Comparison of ENCODE assay signal across 8 cellular contexts in the genomic region with DNA sequence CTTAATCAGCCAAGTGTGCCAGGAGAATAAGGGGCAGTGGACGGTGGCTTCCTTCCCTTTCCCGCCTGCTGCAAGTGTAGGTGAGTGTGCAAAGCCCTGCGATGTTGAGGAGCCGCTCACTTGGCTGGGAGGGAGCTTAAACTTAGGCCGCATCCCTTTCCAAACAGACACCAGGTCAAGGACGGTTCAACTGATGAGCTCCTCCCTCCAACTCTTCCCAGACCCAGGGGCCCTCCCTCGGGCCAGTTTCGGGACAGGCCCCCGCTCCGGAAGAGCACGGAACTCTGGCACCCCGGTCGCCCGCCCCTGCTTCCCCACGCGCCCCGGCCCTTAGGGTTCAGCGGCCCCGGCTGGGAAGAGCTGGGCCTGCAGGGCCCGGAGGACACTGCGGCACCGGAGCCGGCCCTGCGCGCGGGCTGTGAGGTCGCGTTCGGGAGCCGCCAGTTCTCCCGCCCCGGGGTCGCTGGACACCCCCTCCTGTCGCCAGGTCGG. TPM values are rescaled to one million over a fixed set of nuclear protein-coding genes. Genes with fewer than 3 reads are reported as not detected.
DNase-seq lines count a peak whose midpoint lies in the region; ATAC-seq and TF ChIP-seq lines count a peak whose summit lies in the region.

No MANE protein-coding gene starts in this region.

- WGBS in ovary, 3 donors, result 0 to 1% (median 0%) methylated on average over 7 to 35 of the region's 35 CpGs

- DNase-seq in DND-41 (no peak), HT-29 (ENCODE audit: low spot score) (peak; percentile 38), germinal center (ENCODE audit: low spot score) (peak; percentile 45), ovary (peak; percentile 50 to 66 (median 57)), COLO829 (ENCODE audit: low spot score) (no peak), NCI-H1930 (lab: John Stamatoyannopoulos, UW) (no peak)
- peak; percentile 62 for DNase-seq in activated CD4-positive, alpha-beta memory T cell treated with anti-CD3 and anti-CD28 coated beads for 36 hours

- TF ChIP-seq CTCF in DND-41 (IDR thresholded peaks at IDR 0.05; ENCODE audit: borderline replicate concordance, extremely low read depth, low read length, poor library complexity, severe bottlenecking), result no peak
- TF ChIP-seq CTCF in ovary (IDR thresholded peaks at IDR 0.05), result no peak

- no peaks in the 10 kb centered on the region for H3K27me3 ChIP-seq in DND-41 (ENCODE audit: insufficient read depth, low read length, poor library complexity)
- no peaks in the 10 kb centered on the region for H3K27me3 ChIP-seq in ovary

- H3K4me3 ChIP-seq in DND-41 (ENCODE audit: low read depth in 1 of 2, low read length in 2 of 2) (peak overlapping the region; percentile 70 to 97), ovary (peak overlapping the region; percentile 95)

- no peaks in the 10 kb centered on the region for H3K27me3 Mint-ChIP-seq in activated CD4-positive, alpha-beta memory T cell treated with anti-CD3 and anti-CD28 coated beads for 36 hours

- H3K4me1 ChIP-seq in DND-41 (ENCODE audit: insufficient read depth, low read length), result peaks cover 41% of the 10 kb centered on the region
- H3K4me1 ChIP-seq in ovary (ENCODE audit: insufficient read depth), result peaks cover 7% of the 10 kb centered on the region

- H3K36me3 Mint-ChIP-seq in activated CD4-positive, alpha-beta memory T cell treated with anti-CD3 and anti-CD28 coated beads for 36 hours, result peaks cover 41% of the 10 kb centered on the region

- CTCF ChIA-PET in activated CD4-positive, alpha-beta memory T cell treated with anti-CD3 and anti-CD28 coated beads for 36 hours (lab: Charles Lee), result interaction anchor here (1.1 to 1.2 kb wide), 2 partner anchors 11 to 61 kb away, joined by 3 read pairs; no protein-coding TSS in a partner anchor

- ATAC-seq in DND-41 (ENCODE audit: insufficient read depth, low read depth), result peak; percentile 27
- peak; percentile 27 for ATAC-seq in GM21360 (IDR thresholded peaks at IDR 0.05; ENCODE audit: unreplicated experiment)

- H3K27ac ChIP-seq in DND-41 (ENCODE audit: low read length) (peak overlapping the region; percentile 77), ovary (peak overlapping the region; percentile 75 to 87)

- H3K79me2 ChIP-seq in DND-41 (ENCODE audit: insufficient read depth, low read length), result peaks cover 64% of the 10 kb centered on the region

- H4K20me1 ChIP-seq in DND-41 (ENCODE audit: insufficient read depth, low read length), result peaks cover 41% of the 10 kb centered on the region; the same call in 1 of the 2 replicates

- POLR2A ChIA-PET in activated CD4-positive, alpha-beta memory T cell treated with anti-CD3 and anti-CD28 coated beads for 36 hours (lab: Charles Lee), result interaction anchor here (0.7 to 1.4 kb wide), 3 partner anchors 9 to 101 kb away, joined by 3 to 4 read pairs (median 3); no protein-coding TSS in a partner anchor

- peak overlapping the region; percentile 100 for H3K4me3 Mint-ChIP-seq in activated CD4-positive, alpha-beta memory T cell treated with anti-CD3 and anti-CD28 coated beads for 36 hours

- H3K4me1 Mint-ChIP-seq in activated CD4-positive, alpha-beta memory T cell treated with anti-CD3 and anti-CD28 coated beads for 36 hours (ENCODE audit: low read depth), result peaks cover 61% of the 10 kb centered on the region

- H3K9ac ChIP-seq in DND-41 (ENCODE audit: low read depth, low read length), result peak overlapping the region; percentile 96

- H3K9me3 ChIP-seq in DND-41 (ENCODE audit: insufficient read depth, low read length, severe bottlenecking) (no peaks in the 10 kb centered on the region), ovary (no peaks in the 10 kb centered on the region)

- H2AFZ ChIP-seq in DND-41 (ENCODE audit: low read depth, low read length), result peak overlapping the region; percentile 69; the same call in 1 of the 2 replicates

- H3K9me3 Mint-ChIP-seq in activated CD4-positive, alpha-beta memory T cell treated with anti-CD3 and anti-CD28 coated beads for 36 hours, result no peaks in the 10 kb centered on the region

- H3K27ac Mint-ChIP-seq in activated CD4-positive, alpha-beta memory T cell treated with anti-CD3 and anti-CD28 coated beads for 36 hours, result peak overlapping the region; percentile 99

- intact Hi-C loops in activated CD4-positive, alpha-beta memory T cell treated with anti-CD3 and anti-CD28 coated beads for 36 hours (cut with micrococcal nuclease), result no loop called here
- intact Hi-C loops in ovary (cut with DNase I), result no loop called here

- H3K36me3 ChIP-seq in DND-41 (ENCODE audit: insufficient read depth, low read length) (peaks cover 44% of the 10 kb centered on the region), ovary (no peaks in the 10 kb centered on the region)

- TF ChIP-seq POLR2A in ovary (IDR thresholded peaks at IDR 0.05), result no peak

- no peak for TF ChIP-seq EP300 in ovary (IDR thresholded peaks at IDR 0.05)

- H3K4me2 ChIP-seq in DND-41 (ENCODE audit: insufficient read depth, low read length), result peak overlapping the region; percentile 99

RNA-seq across cellular contexts. Expression of a gene that starts 0.5 kb away (rescaled TPM):
- 140 and 145 TPM in 2 replicates for total RNA-seq in HT-29 (2014; rRNA removed; shearing (Covaris generic))
- total RNA-seq in activated CD4-positive, alpha-beta memory T cell treated with anti-CD3 and anti-CD28 coated beads for 36 hours, result 10 to 100 TPM; 60.8 to 64.7 TPM
- total RNA-seq in ovary, result 10 to 100 TPM; 26.8 to 42.5 (median 33.8) TPM
- 10 to 100 TPM; 40.8 to 60.7 TPM for polyA plus RNA-seq in ovary

RNA-seq across cellular contexts. Expression of a gene that starts 2.1 kb away (rescaled TPM):
- total RNA-seq in HT-29 (2014; rRNA removed; shearing (Covaris generic)), result 110 and 146 TPM in 2 replicates
- total RNA-seq in activated CD4-positive, alpha-beta memory T cell treated with anti-CD3 and anti-CD28 coated beads for 36 hours, result 10 to 100 TPM; 38.9 to 39.5 TPM
- 10 to 100 TPM; 16.3 to 50.8 (median 21.5) TPM for total RNA-seq in ovary
- 10 to 100 TPM; 17.0 to 31.2 TPM for polyA plus RNA-seq in ovary

Comparison
In these comparisons a context has a peak if more than half of its experiments do, and no peak if none do; other contexts are left out.
1. DNase-seq: peak in HT-29 (single experiment), activated CD4-positive, alpha-beta memory T cell treated with anti-CD3 and anti-CD28 coated beads for 36 hours (single experiment), germinal center (single experiment) and ovary (5 of 5); none in DND-41 (single experiment), COLO829 (single experiment) and NCI-H1930 (0 of 2).